In genomic region chr2:168246483-168247340, GRCh38 we compare ENCODE assay signal across 8 cellular contexts. TPM values are rescaled to one million over a fixed set of nuclear protein-coding genes. Genes with fewer than 3 reads are reported as not detected.
DNase-seq lines count a peak whose midpoint lies in the region; FAIRE-seq and TF ChIP-seq lines count a peak whose summit lies in the region.

No MANE protein-coding gene starts in this region.

- H3K9me3 ChIP-seq in small intestine (ENCODE audit: control insufficient read depth, low read depth): no peaks in the 10 kb centered on the region

- H3K27me3 ChIP-seq in small intestine (ENCODE audit: control insufficient read depth in 2 of 2, insufficient read depth in 2 of 2, low read length in 2 of 2): no peaks in the 10 kb centered on the region

- H3K27ac ChIP-seq in VCaP: peak overlapping the region; percentile 87
- H3K27ac ChIP-seq in small intestine (ENCODE audit: low read depth in 1 of 2, low read length in 1 of 2): peak overlapping the region; percentile 89 to 95

- peak; percentile 47 for TF ChIP-seq CTCF in VCaP (conservative IDR thresholded peaks at IDR 0.05)

- in situ Hi-C loops in T47D (cut with HindIII; ENCODE audit: low pct_unique_long_range_greater_than_20kb, low sequenced_read_pairs): no loop called here

- H3K4me1 ChIP-seq in small intestine (ENCODE audit: control insufficient read depth in 2 of 2, insufficient read depth in 1 of 2, low read depth in 1 of 2, low read length in 1 of 2): no peaks in the 10 kb centered on the region

- no peak for FAIRE-seq in small intestine (lab: Jason Lieb, UNC)

- DNase-seq in H4 (ENCODE audit: low spot score) (peak; percentile 39), LoVo (ENCODE audit: low spot score) (peak; percentile 66), T47D (ENCODE audit: low read depth in 1 of 2, low spot score in 1 of 2) (peak; percentile 56 to 59), iPS-NIHi7 (ENCODE audit: extremely low spot score) (peak; percentile 40), small intestine (peak; percentile 79), cerebellar nuclear complex (lab: John Stamatoyannopoulos, UW) (no peak)

- no peaks in the 10 kb centered on the region for H3K36me3 ChIP-seq in small intestine (ENCODE audit: control insufficient read depth in 2 of 2, insufficient read depth in 2 of 2, low read length in 2 of 2)

- 0 to 1% (median 1%) methylated on average over 61 to 95 of the region's 95 CpGs for WGBS in small intestine, 3 donors

- H3K4me3 ChIP-seq in GM08714 (ENCODE audit: low read length) (peak overlapping the region; percentile 54), small intestine (ENCODE audit: low read depth in 1 of 2, low read length in 2 of 2) (peak overlapping the region; percentile 90 to 94)

RNA-seq across cellular contexts. Expression of gene STK39, which starts 0.7 kb away (rescaled TPM):
- total RNA-seq in H4 (2014; rRNA removed; shearing (Covaris generic)): 9.2 and 12.6 TPM in 2 replicates
- polyA plus RNA-seq in small intestine: 10 to 100 TPM; 41.0 to 68.7 (median 41.6) TPM

Comparison
In these comparisons a context has a peak if more than half of its experiments do, and no peak if none do; other contexts are left out.
1. DNase-seq: peak in H4 (single experiment), LoVo (single experiment), T47D (2 of 2), iPS-NIHi7 (single experiment) and small intestine (single experiment); none in cerebellar nuclear complex (0 of 2).